Comparison of ENCODE assay signal across 8 cellular contexts in the genomic region with DNA sequence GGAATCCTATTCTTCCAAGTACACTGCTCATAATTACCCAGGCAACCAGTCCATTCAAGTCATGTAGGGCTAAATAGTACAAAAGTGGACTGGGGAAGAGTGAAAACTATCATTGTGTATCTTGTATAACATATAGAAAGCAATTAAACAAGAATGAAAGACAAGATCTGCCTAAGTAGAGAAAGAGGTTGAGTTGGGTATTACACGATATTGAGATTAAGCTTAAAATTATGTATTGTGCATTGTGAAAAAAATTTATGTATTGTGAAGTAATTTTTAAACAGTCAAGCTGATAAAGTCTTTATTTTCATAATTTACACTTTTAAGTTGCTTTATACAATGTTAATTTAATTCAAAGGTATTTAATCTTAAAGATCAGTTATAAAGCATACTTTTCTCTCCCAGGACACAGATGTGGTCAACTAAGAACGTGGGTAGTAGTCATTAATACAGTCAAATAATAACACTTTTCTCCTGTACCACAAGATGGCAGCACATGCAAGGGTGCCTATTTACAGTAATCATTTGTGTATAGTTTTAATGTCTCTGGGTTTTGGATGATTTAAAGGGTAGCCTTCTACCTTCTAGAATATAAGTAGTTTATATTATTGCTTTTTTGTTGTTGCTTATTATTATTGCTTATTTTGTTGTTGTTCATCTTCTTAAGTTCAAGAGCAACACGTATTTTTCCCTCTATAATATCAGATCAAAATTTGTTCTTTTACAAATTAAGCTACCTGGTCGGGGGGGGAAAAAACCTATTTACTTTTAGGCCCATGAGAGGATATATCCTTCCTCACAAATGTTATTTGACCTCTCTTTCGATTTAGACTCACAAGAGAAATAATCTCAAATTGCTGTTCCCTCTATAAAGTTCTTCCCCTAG. TPM values are rescaled to one million over a fixed set of nuclear protein-coding genes. Genes with fewer than 3 reads are reported as not detected.
DNase-seq lines count a peak whose midpoint lies in the region; ATAC-seq and TF ChIP-seq lines count a peak whose summit lies in the region.

No MANE protein-coding gene starts in this region.

- no peak for TF ChIP-seq EP300 in sigmoid colon (IDR thresholded peaks at IDR 0.05)

- peak; percentile 75 to 92 (median 84) for TF ChIP-seq CTCF in heart left ventricle (IDR thresholded peaks at IDR 0.05)
- TF ChIP-seq CTCF in sigmoid colon (IDR thresholded peaks at IDR 0.05): peak; percentile 24 to 76 (median 60)

- H3K36me3 ChIP-seq in heart left ventricle (no peaks in the 10 kb centered on the region), sigmoid colon (no peaks in the 10 kb centered on the region), aorta (ENCODE audit: control insufficient read depth in 1 of 2, insufficient read depth in 2 of 2, low read length in 1 of 2) (no peaks in the 10 kb centered on the region)

- no peaks in the 10 kb centered on the region for H3K9me3 ChIP-seq in heart left ventricle
- H3K9me3 ChIP-seq in sigmoid colon: no peaks in the 10 kb centered on the region
- H3K9me3 ChIP-seq in aorta (ENCODE audit: control insufficient read depth, low read length): no peaks in the 10 kb centered on the region

- intact Hi-C loops in heart left ventricle (cut with DNase I): loop anchor here (2.0 to 10.0 kb wide), 8 partner anchors 139 to 863 kb away; no protein-coding TSS in a partner anchor
- intact Hi-C loops in sigmoid colon (cut with DNase I): loop anchor here (5.0 kb wide), 1 partner anchor 862 kb away; no protein-coding TSS in a partner anchor
- intact Hi-C loops in aorta (cut with DNase I): loop anchor here (5.0 to 10.0 kb wide), 3 partner anchors 219 to 869 kb away; no protein-coding TSS in a partner anchor

- H3K4me3 ChIP-seq in heart left ventricle (no peak overlapping the region), sigmoid colon (no peak overlapping the region), aorta (ENCODE audit: low read length in 2 of 2) (no peak overlapping the region)

- 29 to 55% (median 48%) methylated on average over 5 of the region's 5 CpGs for WGBS in heart left ventricle, 4 donors
- WGBS in sigmoid colon, 2 donors: 39 to 54% methylated on average over 5 of the region's 5 CpGs
- 46 to 47% methylated on average over 5 of the region's 5 CpGs for WGBS in aorta, 2 donors

- H3K27me3 ChIP-seq in heart left ventricle (no peaks in the 10 kb centered on the region), sigmoid colon (no peaks in the 10 kb centered on the region), aorta (ENCODE audit: control insufficient read depth in 1 of 2, insufficient read depth in 2 of 2, low read length in 1 of 2) (no peaks in the 10 kb centered on the region)

- peaks cover 4% of the 10 kb centered on the region for H3K27me3 Mint-ChIP-seq in activated naive CD8-positive, alpha-beta T cell treated with anti-CD3 and anti-CD28 coated beads for 36 hours

- H3K4me3 Mint-ChIP-seq in activated naive CD8-positive, alpha-beta T cell treated with anti-CD3 and anti-CD28 coated beads for 36 hours: no peak overlapping the region

- DNase-seq in EL (peak; percentile 55), NCI-H82 (lab: John Stamatoyannopoulos, UW) (peak; percentile 74), heart left ventricle (peak in 2 of 5 donors; percentile 32 to 34), sigmoid colon (no peak), aorta (no peak)
- DNase-seq in activated naive CD8-positive, alpha-beta T cell treated with anti-CD3 and anti-CD28 coated beads for 36 hours: peak; percentile 17

- H3K4me1 ChIP-seq in heart left ventricle (no peaks in the 10 kb centered on the region), sigmoid colon (no peaks in the 10 kb centered on the region), aorta (ENCODE audit: control insufficient read depth in 1 of 2, insufficient read depth in 2 of 2, low read length in 2 of 2) (no peaks in the 10 kb centered on the region)

- no peak overlapping the region for H3K27ac ChIP-seq in heart left ventricle
- H3K27ac ChIP-seq in sigmoid colon: no peak overlapping the region
- H3K27ac ChIP-seq in aorta (ENCODE audit: low read depth in 1 of 2, low read length in 2 of 2): no peak overlapping the region

- no peak for TF ChIP-seq POLR2A in heart left ventricle (IDR thresholded peaks at IDR 0.05)
- TF ChIP-seq POLR2A in sigmoid colon (IDR thresholded peaks at IDR 0.05): no peak

- H3K4me1 Mint-ChIP-seq in activated naive CD8-positive, alpha-beta T cell treated with anti-CD3 and anti-CD28 coated beads for 36 hours: no peaks in the 10 kb centered on the region

- no peaks in the 10 kb centered on the region for H3K9me3 Mint-ChIP-seq in activated naive CD8-positive, alpha-beta T cell treated with anti-CD3 and anti-CD28 coated beads for 36 hours

- no peaks in the 10 kb centered on the region for H3K36me3 Mint-ChIP-seq in activated naive CD8-positive, alpha-beta T cell treated with anti-CD3 and anti-CD28 coated beads for 36 hours

- ATAC-seq in GM19395 (IDR thresholded peaks at IDR 0.05; ENCODE audit: unreplicated experiment) (peak; percentile 96), HG03196 (IDR thresholded peaks at IDR 0.05; ENCODE audit: unreplicated experiment) (peak; percentile 87), heart left ventricle (peak; percentile 51 to 82 (median 76)), aorta (ENCODE audit: low FRiP score) (no peak)

- no peak overlapping the region for H3K27ac Mint-ChIP-seq in activated naive CD8-positive, alpha-beta T cell treated with anti-CD3 and anti-CD28 coated beads for 36 hours

RNA-seq across cellular contexts. Expression of gene SLC27A6, which starts 59.8 kb away (rescaled TPM):
- total RNA-seq in activated naive CD8-positive, alpha-beta T cell treated with anti-CD3 and anti-CD28 coated beads for 36 hours: not detected
- total RNA-seq in heart left ventricle: 10 to 100 TPM in 8 of 9 donors, 1 to 10 TPM in 1; 9.0 to 95.1 (median 31.5) TPM
- 10 to 100 TPM; 21.4 to 23.1 TPM for polyA plus RNA-seq in heart left ventricle
- under 1 TPM; 0.55 to 0.82 (median 0.70) TPM for total RNA-seq in sigmoid colon
- polyA plus RNA-seq in sigmoid colon: under 1 TPM in 1 of 3 donors, not detected in 2; 0.67 TPM
- total RNA-seq in aorta: under 1 TPM; 0.16 to 0.24 TPM
- not detected for polyA plus RNA-seq in aorta

Comparison
In these comparisons a context has a peak if more than half of its experiments do, and no peak if none do; other contexts are left out.
1. DNase-seq: peak in EL (single experiment), NCI-H82 (single experiment) and activated naive CD8-positive, alpha-beta T cell treated with anti-CD3 and anti-CD28 coated beads for 36 hours (single experiment); none in sigmoid colon (single experiment) and aorta (0 of 2).
2. RNA of gene SLC27A6, which starts 59.8 kb away (total RNA-seq): 9.0 to 95.1 TPM in heart left ventricle; 0.55 to 0.82 TPM in sigmoid colon, 0.16 to 0.24 TPM in aorta and not detected in activated naive CD8-positive, alpha-beta T cell treated with anti-CD3 and anti-CD28 coated beads for 36 hours; every median in the first group is over 4 times any median in the second.